ENCODE assay signal across 8 cellular contexts in genomic region chr5:172283862-172284274, GRCh38. TPM values are rescaled to one million over a fixed set of nuclear protein-coding genes. Genes with fewer than 3 reads are reported as not detected.
DNase-seq lines count a peak whose midpoint lies in the region; ATAC-seq and TF ChIP-seq lines count a peak whose summit lies in the region.

No MANE protein-coding gene starts in this region.

- no peak overlapping the region for H3K27ac Mint-ChIP-seq in CD4-positive, alpha-beta T cell

- peak overlapping the region; percentile 76 for H3K9ac ChIP-seq in mucosa of stomach (ENCODE audit: low read length)

- H3K36me3 Mint-ChIP-seq in CD4-positive, alpha-beta T cell (ENCODE audit: low read depth), result peaks cover 5% of the 10 kb centered on the region

- H3K9me3 Mint-ChIP-seq in CD4-positive, alpha-beta T cell, result no peaks in the 10 kb centered on the region

- H3K9me3 ChIP-seq in CD4-positive, alpha-beta T cell (ENCODE audit: control insufficient read depth, low read length), result no peaks in the 10 kb centered on the region
- no peaks in the 10 kb centered on the region for H3K9me3 ChIP-seq in mucosa of stomach (ENCODE audit: control insufficient read depth, low read length)

- peak; percentile 50 to 79 (median 66) for DNase-seq in CD4-positive, alpha-beta T cell
- DNase-seq in GM19240 (ENCODE audit: insufficient read length, low spot score), result peak; percentile 90
- peak; percentile 72 to 87 for DNase-seq in NOMO-1 (lab: John Stamatoyannopoulos, UW; ENCODE audit: unreplicated experiment in 2 of 2)
- peak; percentile 68 for DNase-seq in activated T-cell treated with anti-CD3 and anti-CD28 coated beads for 4 hours
- peak; percentile 44 to 58 for DNase-seq in erythroblast (lab: John Stamatoyannopoulos, UW)
- DNase-seq in stimulated activated CD8-positive, alpha-beta memory T cell treated with anti-CD3 and anti-CD28 coated beads, Interleukin-7, amount 100 ng/mL, for 24 hours (ENCODE audit: low read depth), result peak; percentile 53

- H3K4me1 Mint-ChIP-seq in CD4-positive, alpha-beta T cell (ENCODE audit: low read depth), result peaks cover 33% of the 10 kb centered on the region

- peak overlapping the region; percentile 90 for H3K4me3 Mint-ChIP-seq in CD4-positive, alpha-beta T cell

- H3K27me3 ChIP-seq in CD4-positive, alpha-beta T cell (ENCODE audit: control insufficient read depth, insufficient read depth, low read length), result no peaks in the 10 kb centered on the region
- no peaks in the 10 kb centered on the region for H3K27me3 ChIP-seq in mucosa of stomach (ENCODE audit: control insufficient read depth, insufficient read depth, low read length)

- TF ChIP-seq CTCF in CD4-positive, alpha-beta T cell (IDR thresholded peaks at IDR 0.05), result no peak

- H3K27me3 Mint-ChIP-seq in CD4-positive, alpha-beta T cell, result no peaks in the 10 kb centered on the region

- no peak overlapping the region for H3K27ac ChIP-seq in CD4-positive, alpha-beta T cell (ENCODE audit: low read depth, low read length)

- H3K4me1 ChIP-seq in mucosa of stomach (ENCODE audit: control insufficient read depth, insufficient read depth, low read length), result peaks cover 9% of the 10 kb centered on the region

- no peaks in the 10 kb centered on the region for H3K36me3 ChIP-seq in mucosa of stomach (ENCODE audit: control insufficient read depth, insufficient read depth, low read length)

- H3K4me3 ChIP-seq in mucosa of stomach (ENCODE audit: low read length), result peak overlapping the region; percentile 64

- CTCF ChIA-PET in CD4-positive, alpha-beta T cell (lab: Charles Lee), result interaction anchor here (0.6 to 2.7 kb wide), 4 partner anchors 10 to 246 kb away, joined by 3 to 14 read pairs (median 4); partner anchors contain the start of gene STK10

- peak; percentile 89 for ATAC-seq in CD4-positive, alpha-beta T cell (ENCODE audit: poor library complexity)
- peak; percentile 89 for ATAC-seq in HG03432 (IDR thresholded peaks at IDR 0.05; ENCODE audit: unreplicated experiment)

- POLR2A ChIA-PET in CD4-positive, alpha-beta T cell (lab: Charles Lee), result interaction anchor here (0.7 to 3.3 kb wide), 3 partner anchors 104 to 514 kb away, joined by 3 to 12 read pairs (median 6); partner anchors contain the start of gene FBXW11

- no peak for TF ChIP-seq POLR2A in erythroblast (IDR thresholded peaks at IDR 0.05; ENCODE audit: low read length)

- intact Hi-C loops in CD4-positive, alpha-beta T cell (cut with DNase I, micrococcal nuclease), result loop anchor here (2.0 to 10.0 kb wide), 5 partner anchors 95 to 897 kb away; partner anchors contain the start of genes FBXW11 (in 1 of the 2), NPM1 (in 1 of the 2), RPL26L1 (in 1 of the 2) and STK10 (in 1 of the 2)

RNA-seq across cellular contexts. Expression of gene UBTD2, which starts 0.3 kb away (rescaled TPM):
- 1 to 10 TPM in 1 of 2 experiments, under 1 TPM in 1; 0.66 to 1.1 TPM for total RNA-seq in CD4-positive, alpha-beta T cell
